2 cellular contexts compared by ENCODE assay signal in the genomic region with DNA sequence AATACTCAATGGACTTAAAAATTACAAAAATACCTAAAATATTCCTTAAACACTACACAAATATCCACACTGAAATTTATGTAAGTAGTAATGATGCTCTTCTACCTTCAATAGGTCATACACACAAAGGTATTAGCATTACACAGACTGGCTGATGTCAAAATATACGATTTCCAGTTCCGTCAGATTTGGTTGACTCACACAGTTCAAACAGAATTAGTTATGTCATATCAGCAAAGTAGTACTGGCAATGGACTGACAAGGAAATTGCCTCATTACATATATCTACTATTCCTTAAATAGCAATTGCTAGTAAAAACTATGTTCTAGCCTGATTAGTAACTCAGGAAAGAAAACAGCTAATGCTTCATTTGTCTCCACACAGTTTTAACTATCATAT.
TF ChIP-seq lines count a peak whose summit lies in the region.

No MANE protein-coding gene starts in this region.

TF ChIP-seq in A549, 52 proteins besides CTCF, POLR2A, EP300 and RAD21:
- TF ChIP-seq MAFK (IDR thresholded peaks at IDR 0.05; ENCODE audit: partially characterized antibody), result peak; percentile 74
- no peak for TF ChIP-seq NPAS2 (CRISPR knock-in tag; IDR thresholded peaks at IDR 0.05; ENCODE audit: borderline replicate concordance)
- no peak for TF ChIP-seq HEYL (CRISPR knock-in tag; IDR thresholded peaks at IDR 0.05)
- no peak for TF ChIP-seq EHF (CRISPR knock-in tag; IDR thresholded peaks at IDR 0.05)
- no peak for TF ChIP-seq KDM5A (IDR thresholded peaks at IDR 0.05)
- TF ChIP-seq ZC3H11A (IDR thresholded peaks at IDR 0.05), result no peak

TF ChIP-seq in IMR-90, 13 proteins besides CTCF, POLR2A, EP300 and RAD21:
- TF ChIP-seq MAFK (IDR thresholded peaks at IDR 0.05; ENCODE audit: low read depth, low read length), result 0 out of 2 replicates have a peak, but pooled peaks have one; percentile 9
- no peak for TF ChIP-seq RFX5 (IDR thresholded peaks at IDR 0.05; ENCODE audit: low read depth, low read length)
